In the genomic region with DNA sequence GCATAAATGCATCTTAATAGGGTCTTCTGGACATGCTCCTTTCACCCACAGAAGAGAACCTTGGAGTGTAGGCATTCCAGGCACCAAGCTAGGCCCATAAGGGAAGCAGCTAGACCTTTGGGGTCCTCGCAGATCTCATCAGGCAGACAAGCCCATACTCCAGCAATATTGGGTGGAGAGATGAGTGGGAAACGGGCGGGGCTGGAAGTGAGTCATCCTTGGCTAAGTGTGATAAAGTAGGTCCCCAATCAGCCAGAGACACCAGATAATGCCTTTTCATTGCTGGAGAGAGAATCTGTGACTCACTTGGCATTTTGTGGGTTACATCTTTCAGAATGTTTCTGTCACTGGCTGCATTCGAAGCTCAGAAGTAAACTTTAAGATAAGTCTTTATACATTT, we compare ENCODE assay signal across 10 cellular contexts.
DNase-seq lines count a peak whose midpoint lies in the region; ATAC-seq and TF ChIP-seq lines count a peak whose summit lies in the region.
"Had no signal": no experiment of that assay in that cellular context is flagged by ENCODE, and none has a peak within 500 bp of the region (broad histone marks: within the 10 kb centered on the region; RNA-seq: fewer than 3 reads in every experiment).

No MANE protein-coding gene starts in this region.

- H2AFZ ChIP-seq in hepatocyte: no peak overlapping the region

- no peak overlapping the region for H3K4me3 ChIP-seq in hepatocyte
- H3K4me3 ChIP-seq in aorta (ENCODE audit: low read length in 2 of 2): no peak overlapping the region
- H3K4me3 ChIP-seq in Caco-2 (ENCODE audit: low read depth, low read length): no peak overlapping the region

- CTCF ChIA-PET in activated CD8-positive, alpha-beta memory T cell treated with anti-CD3 and anti-CD28 coated beads, Interleukin-2, amount 10 ng/mL, durations not matched to agents 7 days and 5 days (lab: Charles Lee): interaction anchor here (1.1 to 1.7 kb wide), 4 partner anchors 9 to 14 kb away, joined by 3 to 8 read pairs (median 4); no protein-coding TSS in a partner anchor
- CTCF ChIA-PET in Caco-2 (lab: Charles Lee): no interaction called here

- no peaks in the 10 kb centered on the region for H3K9me2 ChIP-seq in hepatocyte (replicated peaks; ENCODE audit: insufficient read depth)

- no peaks in the 10 kb centered on the region for H3K9me3 ChIP-seq in hepatocyte (ENCODE audit: low read depth)
- H3K9me3 ChIP-seq in aorta (ENCODE audit: control insufficient read depth, low read length): no peaks in the 10 kb centered on the region
- no peaks in the 10 kb centered on the region for H3K9me3 ChIP-seq in Caco-2

- H3K4me1 ChIP-seq in hepatocyte (ENCODE audit: insufficient read depth) (no peaks in the 10 kb centered on the region), aorta (ENCODE audit: control insufficient read depth in 1 of 2, insufficient read depth in 2 of 2, low read length in 2 of 2) (no peaks in the 10 kb centered on the region), Caco-2 (no peaks in the 10 kb centered on the region)

- no peaks in the 10 kb centered on the region for H3K9me3 Mint-ChIP-seq in activated CD8-positive, alpha-beta memory T cell treated with anti-CD3 and anti-CD28 coated beads, Interleukin-2, amount 10 ng/mL, durations not matched to agents 7 days and 5 days (ENCODE audit: low read depth)
- no peaks in the 10 kb centered on the region for H3K9me3 Mint-ChIP-seq in Caco-2 (ENCODE audit: unreplicated experiment)
- H3K9me3 Mint-ChIP-seq: CD8-positive, alpha-beta memory T cell had no signal

- peak; percentile 90 for ATAC-seq in activated CD8-positive, alpha-beta memory T cell treated with anti-CD3 and anti-CD28 coated beads, Interleukin-2, amount 10 ng/mL, durations not matched to agents 7 days and 5 days
- ATAC-seq in aorta (ENCODE audit: low FRiP score) (no peak), GM18873 (IDR thresholded peaks at IDR 0.05; ENCODE audit: low FRiP score, unreplicated experiment) (no peak)

- H3K36me3 Mint-ChIP-seq in activated CD8-positive, alpha-beta memory T cell treated with anti-CD3 and anti-CD28 coated beads, Interleukin-2, amount 10 ng/mL, durations not matched to agents 7 days and 5 days: no peaks in the 10 kb centered on the region
- H3K36me3 Mint-ChIP-seq in Caco-2 (ENCODE audit: insufficient read depth, unreplicated experiment): no peaks in the 10 kb centered on the region
- H3K36me3 Mint-ChIP-seq: CD8-positive, alpha-beta memory T cell had no signal

- H3K27ac ChIP-seq in hepatocyte (no peak overlapping the region), aorta (ENCODE audit: low read depth in 1 of 2, low read length in 2 of 2) (no peak overlapping the region)

- no peak overlapping the region for H3K4me2 ChIP-seq in hepatocyte

- H3K36me3 ChIP-seq in hepatocyte (replicated peaks; ENCODE audit: insufficient read depth, low read depth) (no peaks in the 10 kb centered on the region), aorta (ENCODE audit: control insufficient read depth in 1 of 2, insufficient read depth in 2 of 2, low read length in 1 of 2) (no peaks in the 10 kb centered on the region), Caco-2 (ENCODE audit: control insufficient read depth, insufficient read depth, low read length) (no peaks in the 10 kb centered on the region)

- no peak for TF ChIP-seq CTCF in hepatocyte (IDR thresholded peaks at IDR 0.05; ENCODE audit: poor library complexity)
- no peak for TF ChIP-seq CTCF in GM20000 (IDR thresholded peaks at IDR 0.05; ENCODE audit: extremely low read depth, missing control alignments)
- no peak for TF ChIP-seq CTCF in Caco-2 (IDR thresholded peaks at IDR 0.05; ENCODE audit: insufficient read depth in 1 of 2, low read depth in 1 of 2, low read length in 1 of 2, severe bottlenecking in 1 of 2, unreplicated experiment in 1 of 2)

- no peaks in the 10 kb centered on the region for H4K20me1 ChIP-seq in hepatocyte (ENCODE audit: insufficient read depth, poor library complexity, severe bottlenecking)

- no peaks in the 10 kb centered on the region for H3K27me3 ChIP-seq in hepatocyte
- H3K27me3 ChIP-seq in aorta (ENCODE audit: control insufficient read depth in 1 of 2, insufficient read depth in 2 of 2, low read length in 1 of 2): peaks cover 0 to 3% of the 10 kb centered on the region in 2 donors
- no peaks in the 10 kb centered on the region for H3K27me3 ChIP-seq in Caco-2 (replicated peaks; ENCODE audit: control insufficient read depth, insufficient read depth, low read length)

- POLR2A ChIA-PET in Caco-2 (lab: Charles Lee): interaction anchor here (0.6 kb wide), 1 partner anchor 835 kb away, joined by 4 read pairs; no protein-coding TSS in a partner anchor

- no peaks in the 10 kb centered on the region for H3K27me3 Mint-ChIP-seq in activated CD8-positive, alpha-beta memory T cell treated with anti-CD3 and anti-CD28 coated beads, Interleukin-2, amount 10 ng/mL, durations not matched to agents 7 days and 5 days
- H3K27me3 Mint-ChIP-seq in Caco-2 (ENCODE audit: insufficient read depth, unreplicated experiment): no peaks in the 10 kb centered on the region

- H3K79me2 ChIP-seq in hepatocyte: no peaks in the 10 kb centered on the region

- DNase-seq in AG08395 (ENCODE audit: low spot score) (peak; percentile 41), HS-5 (ENCODE audit: low read depth) (peak; percentile 34), hepatocyte (ENCODE audit: low spot score) (peak; percentile 14), aorta (no peak), GM20000 (ENCODE audit: low spot score) (no peak), Caco-2 (no peak)
- peak; percentile 68 for DNase-seq in activated CD8-positive, alpha-beta memory T cell treated with anti-CD3 and anti-CD28 coated beads, Interleukin-2, amount 10 ng/mL, durations not matched to agents 7 days and 5 days
- DNase-seq: CD8-positive, alpha-beta memory T cell; posterior cingulate gyrus had no signal

- intact Hi-C loops in aorta (cut with DNase I): loop anchor here in 1 of 2 donors (10.0 kb wide), 2 partner anchors 537 to 787 kb away; no protein-coding TSS in a partner anchor
- intact Hi-C loops in Caco-2 (cut with micrococcal nuclease; ENCODE audit: unreplicated experiment): no loop called here

- no TSS peak for BruUV-seq in Caco-2 (replicated peaks; lab: Mats Ljungman, UMichigan)

- WGBS in hepatocyte (ENCODE audit: low lambda C conversion rate, missing lambda C conversion rate): 48% methylated on average over 4 of the region's 4 CpGs
- WGBS in aorta, 2 donors: 62 to 88% methylated on average over 4 of the region's 4 CpGs

- peaks cover 5% of the 10 kb centered on the region for H3K4me1 Mint-ChIP-seq in activated CD8-positive, alpha-beta memory T cell treated with anti-CD3 and anti-CD28 coated beads, Interleukin-2, amount 10 ng/mL, durations not matched to agents 7 days and 5 days
- H3K4me1 Mint-ChIP-seq in Caco-2 (ENCODE audit: low read depth, unreplicated experiment): no peaks in the 10 kb centered on the region

- H3K4me3 Mint-ChIP-seq in activated CD8-positive, alpha-beta memory T cell treated with anti-CD3 and anti-CD28 coated beads, Interleukin-2, amount 10 ng/mL, durations not matched to agents 7 days and 5 days: no peak overlapping the region
- H3K4me3 Mint-ChIP-seq in Caco-2 (ENCODE audit: unreplicated experiment): no peak overlapping the region
- H3K4me3 Mint-ChIP-seq: CD8-positive, alpha-beta memory T cell had no signal

- no peak overlapping the region for H3K27ac Mint-ChIP-seq in activated CD8-positive, alpha-beta memory T cell treated with anti-CD3 and anti-CD28 coated beads, Interleukin-2, amount 10 ng/mL, durations not matched to agents 7 days and 5 days
- H3K27ac Mint-ChIP-seq in Caco-2 (ENCODE audit: unreplicated experiment): no peak overlapping the region

Comparison
In these comparisons a context has a peak if more than half of its experiments do, and no peak if none do; other contexts are left out.
1. DNase-seq: peak in AG08395 (single experiment), HS-5 (single experiment), activated CD8-positive, alpha-beta memory T cell treated with anti-CD3 and anti-CD28 coated beads, Interleukin-2, amount 10 ng/mL, durations not matched to agents 7 days and 5 days (single experiment) and hepatocyte (single experiment); none in aorta (0 of 2), GM20000 (single experiment) and Caco-2 (0 of 2).